18 cellular contexts compared by ENCODE assay signal in genomic region chr22:20035375-20036084, GRCh38.
"Had no signal": no experiment of that assay in that cellular context is flagged by ENCODE, and none has a peak within 500 bp of the region (broad histone marks: within the 10 kb centered on the region; RNA-seq: fewer than 3 reads in every experiment).

No MANE protein-coding gene starts in this region.

- H3K36me3 ChIP-seq: colonic mucosa, ovary had no signal

- H3K4me3 Mint-ChIP-seq: activated naive CD8-positive, alpha-beta T cell had no signal

- DNase-seq: activated CD4-positive, alpha-beta T cell treated with anti-CD3 and anti-CD28 coated beads, Interleukin-2, amount 50 U/mL, for 1 hour; activated CD4-positive, CD25-positive, alpha-beta regulatory T cell; activated CD8-positive, alpha-beta memory T cell treated with anti-CD3 and anti-CD28 coated beads for 24 hours; activated gamma-delta T cell treated with Interleukin-2 at 50 U/mL for 16 hours; amniotic stem cell; body of pancreas; central memory CD4-positive, alpha-beta T cell; colonic mucosa; hypothalamus; nephron progenitor cell; ovary; sigmoid colon; spleen; stomach; testis; upper lobe of right lung had no signal

- H3K27ac ChIP-seq: body of pancreas, colonic mucosa, esophagus muscularis mucosa, ovary, sigmoid colon, stomach, testis, upper lobe of right lung had no signal

- H3K27me3 ChIP-seq: body of pancreas, colonic mucosa, esophagus muscularis mucosa, ovary, sigmoid colon, spleen, stomach, testis, upper lobe of right lung had no signal

- H3K36me3 Mint-ChIP-seq: activated naive CD8-positive, alpha-beta T cell had no signal

- H3K27ac Mint-ChIP-seq: activated naive CD8-positive, alpha-beta T cell; nephron progenitor cell had no signal

- ATAC-seq: body of pancreas, upper lobe of right lung had no signal

- H3K27me3 Mint-ChIP-seq: activated naive CD8-positive, alpha-beta T cell had no signal

- H3K4me3 ChIP-seq: body of pancreas, colonic mucosa, esophagus muscularis mucosa, ovary, sigmoid colon, spleen, stomach, testis, upper lobe of right lung had no signal

- H3K9me3 ChIP-seq: body of pancreas, colonic mucosa, esophagus muscularis mucosa, ovary, sigmoid colon, stomach, testis, upper lobe of right lung had no signal
